8 cellular contexts compared by ENCODE assay signal in the genomic region with DNA sequence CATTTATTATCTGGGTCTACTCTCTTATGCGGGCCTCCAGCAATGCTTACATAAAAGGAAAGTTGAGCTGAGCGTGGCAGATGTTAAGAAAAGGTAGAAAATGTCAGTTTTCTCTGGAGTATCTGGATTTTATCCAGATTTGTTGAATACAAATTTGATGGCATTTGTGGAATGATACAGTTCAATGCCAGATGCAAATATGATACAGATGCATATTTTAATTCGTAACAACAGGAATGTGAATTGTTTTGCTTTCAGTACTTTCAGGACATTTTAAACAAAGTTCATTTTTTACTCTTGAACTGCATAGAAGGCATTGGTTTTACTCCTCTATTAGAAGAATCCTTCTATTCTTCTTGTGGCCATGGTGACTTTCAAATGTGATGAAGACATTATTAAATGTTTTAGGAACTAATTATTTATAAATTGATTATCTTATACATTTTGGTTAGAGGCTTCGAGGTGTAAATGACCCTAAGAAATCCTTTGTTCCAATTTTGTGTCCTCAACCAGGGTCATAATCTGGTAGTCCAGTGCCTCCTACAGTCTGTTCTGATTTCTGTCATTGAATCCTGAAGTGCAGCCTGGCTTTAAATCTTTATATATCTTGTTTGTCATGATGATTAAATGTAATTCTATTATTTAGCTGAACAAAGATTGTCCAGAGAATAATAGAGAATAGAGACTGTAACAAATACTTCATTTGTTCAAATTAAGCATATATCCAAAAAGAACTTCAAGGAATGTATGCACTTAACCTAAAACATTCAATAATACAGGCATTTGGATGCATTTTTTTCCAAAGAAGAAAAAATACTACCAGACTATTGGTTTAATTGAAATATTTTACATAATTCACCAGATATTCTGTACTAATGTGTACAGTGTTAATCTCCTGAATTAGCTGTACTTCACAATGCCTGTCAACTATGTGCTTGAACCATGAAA.
DNase-seq lines count a peak whose midpoint lies in the region; ATAC-seq, FAIRE-seq and TF ChIP-seq lines count a peak whose summit lies in the region.

No MANE protein-coding gene starts in this region.

- H3K4me1 ChIP-seq in lung (ENCODE audit: control insufficient read depth in 2 of 2, insufficient read depth in 2 of 2, low read length in 2 of 2), result no peaks in the 10 kb centered on the region

- peaks cover 0 to 1% of the 10 kb centered on the region in 2 donors for H3K9me3 ChIP-seq in lung (ENCODE audit: control insufficient read depth in 2 of 2, insufficient read depth in 1 of 2, low read length in 1 of 2)

- intact Hi-C loops in activated CD4-positive, alpha-beta T cell treated with anti-CD3 and anti-CD28 coated beads for 36 hours (cut with DNase I, micrococcal nuclease), result loop anchor here in 1 of 2 experiments (1.0 to 2.0 kb wide), 3 partner anchors 437 to 590 kb away; no protein-coding TSS in a partner anchor

- H3K27me3 ChIP-seq in bronchial epithelial cell (ENCODE audit: control insufficient read depth, insufficient read depth, low read length), result no peaks in the 10 kb centered on the region
- H3K27me3 ChIP-seq in lung (ENCODE audit: control insufficient read depth, insufficient read depth), result no peaks in the 10 kb centered on the region

- peaks cover 8% of the 10 kb centered on the region for H3K4me1 Mint-ChIP-seq in activated CD4-positive, alpha-beta T cell treated with anti-CD3 and anti-CD28 coated beads for 36 hours

- TF ChIP-seq CTCF in GM12872 (IDR thresholded peaks at IDR 0.05; ENCODE audit: insufficient read depth, low read depth, low read length) (peak; percentile 47; the same call in 2 of the 3 replicates), bronchial epithelial cell (IDR thresholded peaks at IDR 0.05; ENCODE audit: insufficient read depth, low read length, severe bottlenecking) (peak; percentile 37), lung (IDR thresholded peaks at IDR 0.05; ENCODE audit: control extremely low read depth, extremely low read depth) (peak; percentile 25)

- H3K27ac Mint-ChIP-seq in activated CD4-positive, alpha-beta T cell treated with anti-CD3 and anti-CD28 coated beads for 36 hours, result no peak overlapping the region

- no peaks in the 10 kb centered on the region for H3K9me3 Mint-ChIP-seq in activated CD4-positive, alpha-beta T cell treated with anti-CD3 and anti-CD28 coated beads for 36 hours (ENCODE audit: low read depth)

- in situ Hi-C loops in KBM-7 (cut with MboI; ENCODE audit: low pct_unique_long_range_greater_than_20kb, low sequenced_read_pairs), result loop anchor here (25.0 kb wide), 1 partner anchor 590 kb away; no protein-coding TSS in a partner anchor

- no peak overlapping the region for H3K4me3 ChIP-seq in bronchial epithelial cell (ENCODE audit: low read depth, low read length)
- no peak overlapping the region for H3K4me3 ChIP-seq in lung

- no peaks in the 10 kb centered on the region for H3K36me3 Mint-ChIP-seq in activated CD4-positive, alpha-beta T cell treated with anti-CD3 and anti-CD28 coated beads for 36 hours (ENCODE audit: low read depth)

- 51 to 60% methylated on average over 4 of the region's 4 CpGs for WGBS in lung, 2 donors

- FAIRE-seq in bronchial epithelial cell (lab: Jason Lieb, UNC), result no peak

- POLR2A ChIA-PET in activated CD4-positive, alpha-beta T cell treated with anti-CD3 and anti-CD28 coated beads for 36 hours (lab: Charles Lee), result interaction anchor here (0.6 kb wide), 1 partner anchor 54 kb away, joined by 3 read pairs; no protein-coding TSS in a partner anchor

- no peak overlapping the region for H3K4me3 Mint-ChIP-seq in activated CD4-positive, alpha-beta T cell treated with anti-CD3 and anti-CD28 coated beads for 36 hours

- no peak overlapping the region for H3K27ac ChIP-seq in lung (ENCODE audit: low read depth in 1 of 2, low read length in 1 of 2)

- peaks cover 5% of the 10 kb centered on the region for H3K27me3 Mint-ChIP-seq in activated CD4-positive, alpha-beta T cell treated with anti-CD3 and anti-CD28 coated beads for 36 hours

- DNase-seq in KBM-7, result peak; percentile 43
- DNase-seq in bronchial epithelial cell (ENCODE audit: low read depth), result peak; percentile 26
- no peak for DNase-seq in lung (ENCODE audit: low spot score)
- no peak for DNase-seq in NCI-H2029 treated with DMSO at 0.1 percent for 48 hours (lab: John Stamatoyannopoulos, UW)
- no peak for DNase-seq in activated CD4-positive, alpha-beta T cell treated with anti-CD3 and anti-CD28 coated beads for 36 hours

- CTCF ChIA-PET in activated CD4-positive, alpha-beta T cell treated with anti-CD3 and anti-CD28 coated beads for 36 hours (lab: Charles Lee), result interaction anchor here (0.8 to 4.0 kb wide), 2 partner anchors 8 to 9 kb away, joined by 3 to 16 read pairs; no protein-coding TSS in a partner anchor

- ATAC-seq in lung (ENCODE audit: insufficient read depth, low FRiP score) (no peak), esophagus mucosa (no peak), GM21447 (IDR thresholded peaks at IDR 0.05; ENCODE audit: unreplicated experiment) (no peak)
- ATAC-seq in activated CD4-positive, alpha-beta T cell treated with anti-CD3 and anti-CD28 coated beads for 36 hours, result no peak

- peaks cover 16% of the 10 kb centered on the region for H3K36me3 ChIP-seq in bronchial epithelial cell (ENCODE audit: control insufficient read depth, insufficient read depth, low read length)
- H3K36me3 ChIP-seq in lung (ENCODE audit: control insufficient read depth in 2 of 2, insufficient read depth in 2 of 2, low read length in 2 of 2), result peaks cover 14 to 23% of the 10 kb centered on the region in 2 donors

Comparison
In these comparisons a context has a peak if more than half of its experiments do, and no peak if none do; other contexts are left out.
1. DNase-seq: peak in KBM-7 (single experiment) and bronchial epithelial cell (single experiment); none in lung (single experiment), NCI-H2029 treated with DMSO at 0.1 percent for 48 hours (single experiment) and activated CD4-positive, alpha-beta T cell treated with anti-CD3 and anti-CD28 coated beads for 36 hours (single experiment).
2. Peak in every context shown above with its lines, with median percentiles within 50 percentile points of each other: CTCF ChIP-seq.